Comparison of ENCODE assay signal across 27 cellular contexts in genomic region chr6:169382735-169383134, GRCh38.
"Had no signal": no experiment of that assay in that cellular context is flagged by ENCODE, and none has a peak within 500 bp of the region (broad histone marks: within the 10 kb centered on the region; RNA-seq: fewer than 3 reads in every experiment).

No MANE protein-coding gene starts in this region.

- H3K27ac ChIP-seq: neutrophil, pancreas, prostate gland, right lobe of liver, sigmoid colon, stomach, thoracic aorta, thyroid gland, tibial nerve, upper lobe of left lung, vagina had no signal

- H3K36me3 Mint-ChIP-seq: natural killer cell treated with Interleukin-12 subunit alpha and Interleukin-12 subunit beta and Interleukin-15 and Interleukin-18, amount 100 ng/mL, for 72 hours; stimulated activated effector memory CD8-positive, alpha-beta T cell treated with anti-CD3 and anti-CD28 coated beads, Interleukin-12 subunit alpha, Interleukin-12 subunit beta, amount 100 ng/mL, for 72 hours had no signal

- H3K4me1 Mint-ChIP-seq: stimulated activated effector memory CD8-positive, alpha-beta T cell treated with anti-CD3 and anti-CD28 coated beads, Interleukin-12 subunit alpha, Interleukin-12 subunit beta, amount 100 ng/mL, for 72 hours; stimulated activated naive B cell treated with anti-CD40 and anti-IgM and Interleukin-4, amounts not matched to agents 10 μg/mL and 1 μg/mL and 100 μg/mL, for 72 hours had no signal

- H3K36me3 ChIP-seq: neutrophil, pancreas, prostate gland, right lobe of liver, sigmoid colon, stomach, thoracic aorta, thyroid gland, tibial nerve, upper lobe of left lung, vagina had no signal

- DNase-seq: nephron progenitor cell; nucleus accumbens; pancreas; retina; right cardiac atrium; right lobe of liver; sigmoid colon; small intestine; stimulated activated CD4-positive, alpha-beta T cell treated with anti-CD3 and anti-CD28 coated beads, Interleukin-15, amount 100 ng/mL, for 24 hours; stimulated activated CD4-positive, alpha-beta T cell treated with anti-CD3 and anti-CD28 coated beads, Interleukin-2, amount 100 ng/mL, for 24 hours; stimulated activated CD4-positive, alpha-beta T cell treated with anti-CD3 and anti-CD28 coated beads, Interleukin-2, amount 100 ng/mL, for 48 hours; stimulated activated CD4-positive, alpha-beta T cell treated with anti-CD3 and anti-CD28 coated beads, Interleukin-4, amount 100 ng/mL, for 24 hours; stimulated activated naive B cell treated with anti-CD40 and anti-IgM and Interleukin-4, amounts not matched to agents 10 μg/mL and 1 μg/mL and 100 μg/mL, for 72 hours; stimulated activated naive CD4-positive, alpha-beta T cell treated with Interleukin-2 at 50 U/mL for 16 hours; stomach; thyroid gland; trophoblast cell; upper lobe of left lung had no signal

- H3K4me3 Mint-ChIP-seq: natural killer cell treated with Interleukin-12 subunit alpha and Interleukin-12 subunit beta and Interleukin-15 and Interleukin-18, amount 100 ng/mL, for 72 hours; nephron progenitor cell; neural crest cell; stimulated activated effector memory CD8-positive, alpha-beta T cell treated with anti-CD3 and anti-CD28 coated beads, Interleukin-12 subunit alpha, Interleukin-12 subunit beta, amount 100 ng/mL, for 72 hours; stimulated activated naive B cell treated with anti-CD40 and anti-IgM and Interleukin-4, amounts not matched to agents 10 μg/mL and 1 μg/mL and 100 μg/mL, for 72 hours; stimulated activated naive CD8-positive, alpha-beta T cell treated with anti-CD3 and anti-CD28 coated beads, Interleukin-15, Interleukin-2, amounts not matched to agents 100 ng/mL and 50 ng/mL, for 24 hours had no signal

- H3K27me3 ChIP-seq: neutrophil, pancreas, right lobe of liver, sigmoid colon, stomach, thyroid gland, tibial nerve, upper lobe of left lung, vagina had no signal

- ATAC-seq: natural killer cell treated with Interleukin-12 subunit alpha and Interleukin-12 subunit beta and Interleukin-15 and Interleukin-18, amount 100 ng/mL, for 72 hours; pancreas; right cardiac atrium; right lobe of liver; stimulated activated effector memory CD8-positive, alpha-beta T cell treated with anti-CD3 and anti-CD28 coated beads, Interleukin-12 subunit alpha, Interleukin-12 subunit beta, amount 100 ng/mL, for 72 hours; stimulated activated naive B cell treated with anti-CD40 and anti-IgM and Interleukin-4, amounts not matched to agents 10 μg/mL and 1 μg/mL and 100 μg/mL, for 72 hours had no signal

- H3K4me1 ChIP-seq: pancreas, prostate gland, right lobe of liver, stomach, thyroid gland, upper lobe of left lung had no signal

- H3K9me3 ChIP-seq: neutrophil, pancreas, prostate gland, right lobe of liver, sigmoid colon, stomach, thoracic aorta, thyroid gland, tibial nerve, upper lobe of left lung, vagina had no signal

- H3K27ac Mint-ChIP-seq: natural killer cell treated with Interleukin-12 subunit alpha and Interleukin-12 subunit beta and Interleukin-15 and Interleukin-18, amount 100 ng/mL, for 72 hours; stimulated activated effector memory CD8-positive, alpha-beta T cell treated with anti-CD3 and anti-CD28 coated beads, Interleukin-12 subunit alpha, Interleukin-12 subunit beta, amount 100 ng/mL, for 72 hours; stimulated activated naive B cell treated with anti-CD40 and anti-IgM and Interleukin-4, amounts not matched to agents 10 μg/mL and 1 μg/mL and 100 μg/mL, for 72 hours; stimulated activated naive CD8-positive, alpha-beta T cell treated with anti-CD3 and anti-CD28 coated beads, Interleukin-15, Interleukin-2, amounts not matched to agents 100 ng/mL and 50 ng/mL, for 24 hours had no signal

- H3K4me3 ChIP-seq: pancreas, prostate gland, right lobe of liver, sigmoid colon, stomach, thoracic aorta, thyroid gland, tibial nerve, upper lobe of left lung, vagina had no signal
